23 cellular contexts compared by ENCODE assay signal in the genomic region with DNA sequence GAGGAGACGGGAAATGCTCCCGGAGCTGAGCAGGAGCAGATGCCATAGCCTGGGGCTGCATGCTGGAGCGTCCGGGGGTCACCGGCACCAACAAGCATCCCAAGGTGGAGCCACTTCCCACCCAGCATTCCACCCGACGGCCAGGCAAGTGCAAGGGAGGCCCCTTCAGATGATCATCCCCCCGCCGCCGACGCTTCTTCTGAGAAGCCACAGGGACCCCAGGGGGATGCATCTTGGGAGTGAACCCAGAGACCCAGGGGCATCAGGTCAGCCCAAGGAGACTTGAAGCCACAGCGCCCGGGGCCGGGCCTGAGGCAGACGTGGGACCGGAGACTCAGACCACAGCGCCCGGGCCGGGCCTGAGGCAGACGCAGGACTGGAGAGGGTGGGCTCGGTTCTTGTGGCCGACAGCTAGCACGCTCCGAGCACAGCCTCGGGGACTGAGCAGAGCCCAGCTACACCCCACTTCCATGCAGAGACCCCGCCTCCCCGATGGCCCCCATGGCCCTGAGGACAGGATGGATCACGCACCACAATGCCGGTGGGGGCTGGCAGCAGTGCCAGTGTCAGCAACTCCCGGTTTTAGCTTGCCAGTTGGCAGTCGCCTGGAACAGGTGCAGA. TPM values are rescaled to one million over a fixed set of nuclear protein-coding genes. Genes with fewer than 3 reads are reported as not detected.
"Had no signal": no experiment of that assay in that cellular context is flagged by ENCODE, and none has a peak within 500 bp of the region (broad histone marks: within the 10 kb centered on the region; RNA-seq: fewer than 3 reads in every experiment).

No MANE protein-coding gene starts in this region.

- ATAC-seq: activated CD4-positive, CD25-positive, alpha-beta regulatory T cell treated with anti-CD3 and anti-CD28 coated beads, Interleukin-2, amount 50 U/mL, for 24 hours; activated naive CD4-positive, alpha-beta T cell treated with anti-CD3 and anti-CD28 coated beads, Interleukin-2, amount 50 U/mL, for 72 hours; effector memory CD8-positive, alpha-beta T cell; left lobe of liver; stimulated activated naive CD8-positive, alpha-beta T cell treated with anti-CD3 and anti-CD28 coated beads, Interleukin-15, amount 100 ng/mL, for 72 hours had no signal

- H3K36me3 ChIP-seq: ovary had no signal

- H3K4me3 ChIP-seq: ascending aorta, colonic mucosa, dorsolateral prefrontal cortex, heart right ventricle, ovary, prostate gland, tibial artery had no signal

- H3K9me3 ChIP-seq: ascending aorta, colonic mucosa, ovary, prostate gland, tibial artery had no signal

- H3K27me3 Mint-ChIP-seq: activated CD4-positive, alpha-beta memory T cell treated with anti-CD3 and anti-CD28 coated beads, Interleukin-2, amount 10 ng/mL, durations not matched to agents 7 days and 5 days; activated CD4-positive, alpha-beta T cell treated with anti-CD3 and anti-CD28 coated beads, Interleukin-2, amount 10 ng/mL, durations not matched to agents 24 days and 14 days; effector memory CD8-positive, alpha-beta T cell; natural killer cell treated with Interleukin-12 subunit alpha and Interleukin-12 subunit beta and Interleukin-15 and Interleukin-18, amount 100 ng/mL, for 72 hours; stimulated activated naive CD8-positive, alpha-beta T cell treated with anti-CD3 and anti-CD28 coated beads, Interleukin-15, amount 100 ng/mL, for 72 hours had no signal

- H3K4me3 Mint-ChIP-seq: activated CD4-positive, alpha-beta memory T cell treated with anti-CD3 and anti-CD28 coated beads, Interleukin-2, amount 10 ng/mL, durations not matched to agents 7 days and 5 days; activated CD4-positive, alpha-beta T cell treated with anti-CD3 and anti-CD28 coated beads, Interleukin-2, amount 10 ng/mL, durations not matched to agents 24 days and 14 days; effector memory CD8-positive, alpha-beta T cell; natural killer cell treated with Interleukin-12 subunit alpha and Interleukin-12 subunit beta and Interleukin-15 and Interleukin-18, amount 100 ng/mL, for 72 hours; stimulated activated naive CD8-positive, alpha-beta T cell treated with anti-CD3 and anti-CD28 coated beads, Interleukin-15, amount 100 ng/mL, for 72 hours had no signal

- H3K4me1 ChIP-seq: ascending aorta, colonic mucosa, heart right ventricle, prostate gland, tibial artery had no signal

- H3K27ac ChIP-seq: ascending aorta, brain microvascular endothelial cell, colonic mucosa, dorsolateral prefrontal cortex, heart right ventricle, ovary, prostate gland, tibial artery, VCaP had no signal

- H3K27ac Mint-ChIP-seq: activated CD4-positive, alpha-beta memory T cell treated with anti-CD3 and anti-CD28 coated beads, Interleukin-2, amount 10 ng/mL, durations not matched to agents 7 days and 5 days; activated CD4-positive, alpha-beta T cell treated with anti-CD3 and anti-CD28 coated beads, Interleukin-2, amount 10 ng/mL, durations not matched to agents 24 days and 14 days; activated naive CD4-positive, alpha-beta T cell treated with anti-CD3 and anti-CD28 coated beads, Interleukin-2, amount 50 U/mL, for 72 hours had no signal

- H3K4me1 Mint-ChIP-seq: activated CD4-positive, alpha-beta T cell treated with anti-CD3 and anti-CD28 coated beads, Interleukin-2, amount 10 ng/mL, durations not matched to agents 24 days and 14 days had no signal

- H3K9me3 Mint-ChIP-seq: natural killer cell treated with Interleukin-12 subunit alpha and Interleukin-12 subunit beta and Interleukin-15 and Interleukin-18, amount 100 ng/mL, for 72 hours had no signal

- H3K27me3 ChIP-seq: ascending aorta, brain microvascular endothelial cell, colonic mucosa, dorsolateral prefrontal cortex, heart right ventricle, ovary, tibial artery had no signal

- DNase-seq: activated CD4-positive, alpha-beta memory T cell treated with anti-CD3 and anti-CD28 coated beads, Interleukin-2, amount 10 ng/mL, durations not matched to agents 7 days and 5 days; activated CD4-positive, alpha-beta T cell treated with anti-CD3 and anti-CD28 coated beads, Interleukin-2, amount 10 ng/mL, durations not matched to agents 24 days and 14 days; activated gamma-delta T cell; activated T-cell treated with anti-CD3 and anti-CD28 coated beads for 4 hours; brain microvascular endothelial cell; central memory CD4-positive, alpha-beta T cell; colonic mucosa; effector memory CD8-positive, alpha-beta T cell; heart right ventricle; ovary; stimulated activated CD4-positive, alpha-beta T cell treated with anti-CD3 and anti-CD28 coated beads, Interleukin-12 subunit alpha, Interleukin-12 subunit beta, amount 100 ng/mL, for 4 hours; stimulated activated CD4-positive, alpha-beta T cell treated with anti-CD3 and anti-CD28 coated beads, Interleukin-4, amount 100 ng/mL, for 4 hours; stimulated activated naive CD8-positive, alpha-beta T cell treated with anti-CD3 and anti-CD28 coated beads, Interleukin-15, amount 100 ng/mL, for 72 hours; tibial artery had no signal

RNA-seq across cellular contexts. Expression of a gene that starts 33.0 kb away (rescaled TPM):
- total RNA-seq: fibroblast of villous mesenchyme; natural killer cell treated with Interleukin-12 subunit alpha and Interleukin-12 subunit beta and Interleukin-15 and Interleukin-18, amount 100 ng/mL, for 72 hours had no signal
